Comparison of ENCODE assay signal across 26 cellular contexts in the genomic region with DNA sequence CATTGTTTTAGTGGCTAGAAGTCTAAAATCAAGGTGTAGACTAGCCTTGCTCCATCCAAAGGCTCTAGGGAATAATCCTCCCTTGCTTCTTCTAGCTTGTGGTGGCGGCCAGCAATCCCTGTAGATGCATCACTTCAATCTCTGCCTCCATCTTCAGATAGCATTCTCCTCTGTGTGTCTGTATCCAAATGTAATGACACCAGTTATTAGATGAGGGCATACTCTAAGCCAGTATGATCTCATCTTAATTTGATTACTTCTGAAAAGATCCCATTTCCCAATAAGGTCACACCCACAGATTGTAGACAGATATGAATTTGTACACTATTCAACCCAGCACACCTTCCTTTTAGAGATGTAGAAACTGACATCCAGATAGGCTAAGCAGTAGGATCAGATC.
"Had no signal": no experiment of that assay in that cellular context is flagged by ENCODE, and none has a peak within 500 bp of the region (broad histone marks: within the 10 kb centered on the region; RNA-seq: fewer than 3 reads in every experiment).

No MANE protein-coding gene starts in this region.

- H3K4me3 ChIP-seq: coronary artery, prostate gland, skin epidermis, thoracic aorta, uterus had no signal

- H3K27ac ChIP-seq: coronary artery, neutrophil, prostate gland, thoracic aorta had no signal

- H3K4me1 ChIP-seq: prostate gland, uterus had no signal

- H3K27me3 ChIP-seq: neutrophil, uterus had no signal

- FAIRE-seq: bronchial epithelial cell had no signal

- H3K9me3 ChIP-seq: neutrophil, prostate gland, thoracic aorta, uterus had no signal

- ATAC-seq: activated CD4-positive, alpha-beta T cell treated with anti-CD3 and anti-CD28 coated beads for 36 hours; activated CD8-positive, alpha-beta memory T cell treated with anti-CD3 and anti-CD28 coated beads, Interleukin-2, amount 10 ng/mL, durations not matched to agents 7 days and 5 days; activated CD8-positive, alpha-beta T cell treated with anti-CD3 and anti-CD28 coated beads, Interleukin-2, amount 10 ng/mL, durations not matched to agents 7 days and 5 days; esophagus mucosa; sciatic nerve; stimulated activated naive CD8-positive, alpha-beta T cell treated with anti-CD3 and anti-CD28 coated beads, Interleukin-15, Interleukin-2, amounts not matched to agents 100 U/mL and 50 U/mL, for 24 hours had no signal

- H3K36me3 ChIP-seq: neutrophil, prostate gland, thoracic aorta, uterus had no signal

- DNase-seq: activated CD4-positive, alpha-beta T cell treated with anti-CD3 and anti-CD28 coated beads for 36 hours; activated CD4-positive, CD25-positive, alpha-beta regulatory T cell; activated CD8-positive, alpha-beta memory T cell treated with anti-CD3 and anti-CD28 coated beads, Interleukin-2, amount 10 ng/mL, durations not matched to agents 7 days and 5 days; activated CD8-positive, alpha-beta T cell treated with anti-CD3 and anti-CD28 coated beads, Interleukin-2, amount 10 ng/mL, durations not matched to agents 7 days and 5 days; activated naive CD4-positive, alpha-beta T cell treated with Interleukin-2 at 50 U/mL for 16 hours; activated T-cell treated with anti-CD3 and anti-CD28 coated beads, Interleukin-2, amount 50 U/mL, for 48 hours; anterior cingulate cortex; foreskin fibroblast; immature natural killer cell; kidney glomerular epithelial cell; left ventricle myocardium superior; retina; stimulated activated CD4-positive, alpha-beta T cell treated with anti-CD3 and anti-CD28 coated beads, Interleukin-12 subunit alpha, Interleukin-12 subunit beta, amount 100 ng/mL, for 4 hours; stimulated activated CD4-positive, alpha-beta T cell treated with anti-CD3 and anti-CD28 coated beads, Interleukin-4, amount 100 ng/mL, for 1 hour; stimulated activated naive CD8-positive, alpha-beta T cell treated with anti-CD3 and anti-CD28 coated beads, Interleukin-15, Interleukin-2, amounts not matched to agents 100 U/mL and 50 U/mL, for 24 hours; T-helper 2 cell; trophoblast cell; uterus had no signal
